In genomic region chr11:128195057-128195751, GRCh38 we compare ENCODE assay signal across 11 cellular contexts.
DNase-seq lines count a peak whose midpoint lies in the region; ATAC-seq and TF ChIP-seq lines count a peak whose summit lies in the region.
"Had no signal": no experiment of that assay in that cellular context is flagged by ENCODE, and none has a peak within 500 bp of the region (broad histone marks: within the 10 kb centered on the region; RNA-seq: fewer than 3 reads in every experiment).

No MANE protein-coding gene starts in this region.

- H3K9me3 Mint-ChIP-seq in activated naive CD8-positive, alpha-beta T cell treated with anti-CD3 and anti-CD28 coated beads for 36 hours, result no peaks in the 10 kb centered on the region
- no peaks in the 10 kb centered on the region for H3K9me3 Mint-ChIP-seq in naive thymus-derived CD8-positive, alpha-beta T cell
- H3K9me3 Mint-ChIP-seq: WTC11 had no signal

- peak; percentile 88 for DNase-seq in GDM1 (lab: John Stamatoyannopoulos, UW)
- DNase-seq in activated naive CD8-positive, alpha-beta T cell treated with anti-CD3 and anti-CD28 coated beads for 36 hours, result peak; percentile 51
- DNase-seq in naive thymus-derived CD8-positive, alpha-beta T cell, result peak in 9 of 10 donors; percentile 25 to 76 (median 62)
- DNase-seq in NCI-H1436 (lab: John Stamatoyannopoulos, UW), result no peak
- DNase-seq in erythroblast (lab: John Stamatoyannopoulos, UW), result no peak
- no peak for DNase-seq in anterior cingulate cortex (lab: John Stamatoyannopoulos, UW)
- DNase-seq: Karpas-422 had no signal

- no peaks in the 10 kb centered on the region for H3K27me3 Mint-ChIP-seq in activated naive CD8-positive, alpha-beta T cell treated with anti-CD3 and anti-CD28 coated beads for 36 hours
- H3K27me3 Mint-ChIP-seq in naive thymus-derived CD8-positive, alpha-beta T cell, result no peaks in the 10 kb centered on the region

- POLR2A ChIA-PET in naive thymus-derived CD8-positive, alpha-beta T cell (lab: Charles Lee), result interaction anchor here (0.6 to 1.5 kb wide), 4 partner anchors 103 to 308 kb away, joined by 3 to 9 read pairs (median 4); no protein-coding TSS in a partner anchor

- H3K27ac Mint-ChIP-seq in activated naive CD8-positive, alpha-beta T cell treated with anti-CD3 and anti-CD28 coated beads for 36 hours, result no peak overlapping the region
- peak overlapping the region; percentile 27 to 90 (median 76) for H3K27ac Mint-ChIP-seq in naive thymus-derived CD8-positive, alpha-beta T cell
- H3K27ac Mint-ChIP-seq: WTC11 had no signal

- peaks cover 32% of the 10 kb centered on the region for H3K4me1 Mint-ChIP-seq in activated naive CD8-positive, alpha-beta T cell treated with anti-CD3 and anti-CD28 coated beads for 36 hours
- peaks cover 21 to 54% (median 37%) of the 10 kb centered on the region in 4 donors for H3K4me1 Mint-ChIP-seq in naive thymus-derived CD8-positive, alpha-beta T cell
- H3K4me1 Mint-ChIP-seq: WTC11 had no signal

- ATAC-seq in naive thymus-derived CD8-positive, alpha-beta T cell, result peak; percentile 87 to 90
- no peak for ATAC-seq in GM18867 (IDR thresholded peaks at IDR 0.05; ENCODE audit: unreplicated experiment)
- ATAC-seq: HCT116, WTC11 had no signal

- H3K4me3 Mint-ChIP-seq in activated naive CD8-positive, alpha-beta T cell treated with anti-CD3 and anti-CD28 coated beads for 36 hours, result no peak overlapping the region
- peak overlapping the region; percentile 5 to 70 (median 56) for H3K4me3 Mint-ChIP-seq in naive thymus-derived CD8-positive, alpha-beta T cell
- H3K4me3 Mint-ChIP-seq: WTC11 had no signal

- TF ChIP-seq POLR2A in erythroblast (IDR thresholded peaks at IDR 0.05; ENCODE audit: low read length), result no peak

- H3K36me3 Mint-ChIP-seq in activated naive CD8-positive, alpha-beta T cell treated with anti-CD3 and anti-CD28 coated beads for 36 hours, result no peaks in the 10 kb centered on the region
- H3K36me3 Mint-ChIP-seq in naive thymus-derived CD8-positive, alpha-beta T cell, result no peaks in the 10 kb centered on the region
- H3K36me3 Mint-ChIP-seq: WTC11 had no signal

TF ChIP-seq in PFSK-1, 5 proteins besides CTCF, POLR2A, EP300 and RAD21:
- TF ChIP-seq REST (IDR thresholded peaks at IDR 0.05; ENCODE audit: insufficient read depth in 1 of 2, low read depth in 2 of 2, low read length in 2 of 2) (peak in 1 of 2 experiments; percentile 38; a peak in 1 of 4 replicates), TAF1 (IDR thresholded peaks at IDR 0.05; ENCODE audit: borderline replicate concordance, insufficient read depth, low read length) (0 out of 2 replicates have a peak, but pooled peaks have one; percentile 25), SIN3A (IDR thresholded peaks at IDR 0.05; ENCODE audit: borderline replicate concordance, insufficient read depth, low read length) (peak; percentile 93), POLR2AphosphoS5 (IDR thresholded peaks at IDR 0.05; ENCODE audit: low read depth, low read length) (peak; percentile 47), FOXP2 (optimal IDR thresholded peaks at IDR 0.05; ENCODE audit: borderline replicate concordance, extremely low read depth, extremely low read length, insufficient read depth) (peak; percentile 60)

Comparison
In these comparisons a context has a peak if more than half of its experiments do, and no peak if none do; other contexts are left out.
1. DNase-seq: peak in GDM1 (single experiment), activated naive CD8-positive, alpha-beta T cell treated with anti-CD3 and anti-CD28 coated beads for 36 hours (single experiment) and naive thymus-derived CD8-positive, alpha-beta T cell (9 of 10); none in NCI-H1436 (single experiment), erythroblast (0 of 2) and anterior cingulate cortex (0 of 58).